In genomic region chr14:53017837-53018236, GRCh38 we compare ENCODE assay signal across 22 cellular contexts.
DNase-seq lines count a peak whose midpoint lies in the region; ATAC-seq and TF ChIP-seq lines count a peak whose summit lies in the region.
"Had no signal": no experiment of that assay in that cellular context is flagged by ENCODE, and none has a peak within 500 bp of the region (broad histone marks: within the 10 kb centered on the region; RNA-seq: fewer than 3 reads in every experiment).

No MANE protein-coding gene starts in this region.

- H3K27ac Mint-ChIP-seq in activated naive CD4-positive, alpha-beta T cell treated with anti-CD3 and anti-CD28 coated beads, Interleukin-2, amount 10 ng/mL, durations not matched to agents 7 days and 5 days, result peak overlapping the region; percentile 56
- no peak overlapping the region for H3K27ac Mint-ChIP-seq in activated naive CD4-positive, alpha-beta T cell treated with anti-CD3 and anti-CD28 coated beads for 36 hours
- peak overlapping the region; percentile 70 for H3K27ac Mint-ChIP-seq in mesothelial cell of epicardium
- H3K27ac Mint-ChIP-seq: HFFc6 had no signal

- ATAC-seq in left cardiac atrium (peak; percentile 41 to 52), upper lobe of right lung (peak; percentile 31)

- intact Hi-C loops in activated naive CD4-positive, alpha-beta T cell treated with anti-CD3 and anti-CD28 coated beads for 36 hours (cut with micrococcal nuclease), result no loop called here
- intact Hi-C loops in left cardiac atrium (cut with DNase I), result no loop called here
- intact Hi-C loops in upper lobe of right lung (cut with DNase I), result no loop called here

- CTCF ChIA-PET in activated naive CD4-positive, alpha-beta T cell treated with anti-CD3 and anti-CD28 coated beads, Interleukin-2, amount 10 ng/mL, durations not matched to agents 7 days and 5 days (lab: Charles Lee), result no interaction called here
- CTCF ChIA-PET in activated naive CD4-positive, alpha-beta T cell treated with anti-CD3 and anti-CD28 coated beads for 36 hours (lab: Charles Lee), result no interaction called here

- no peaks in the 10 kb centered on the region for H3K27me3 ChIP-seq in upper lobe of right lung

- no peaks in the 10 kb centered on the region for H3K36me3 ChIP-seq in upper lobe of right lung
- H3K36me3 ChIP-seq: HAP-1 had no signal

- no peaks in the 10 kb centered on the region for H3K4me1 Mint-ChIP-seq in activated naive CD4-positive, alpha-beta T cell treated with anti-CD3 and anti-CD28 coated beads, Interleukin-2, amount 10 ng/mL, durations not matched to agents 7 days and 5 days
- no peaks in the 10 kb centered on the region for H3K4me1 Mint-ChIP-seq in activated naive CD4-positive, alpha-beta T cell treated with anti-CD3 and anti-CD28 coated beads for 36 hours (ENCODE audit: low read depth)
- peaks cover 14% of the 10 kb centered on the region for H3K4me1 Mint-ChIP-seq in mesothelial cell of epicardium

- peaks cover 2% of the 10 kb centered on the region for H3K36me3 Mint-ChIP-seq in activated naive CD4-positive, alpha-beta T cell treated with anti-CD3 and anti-CD28 coated beads, Interleukin-2, amount 10 ng/mL, durations not matched to agents 7 days and 5 days
- peaks cover 4% of the 10 kb centered on the region for H3K36me3 Mint-ChIP-seq in activated naive CD4-positive, alpha-beta T cell treated with anti-CD3 and anti-CD28 coated beads for 36 hours (ENCODE audit: low read depth)
- H3K36me3 Mint-ChIP-seq in mesothelial cell of epicardium, result no peaks in the 10 kb centered on the region

- H3K27me3 Mint-ChIP-seq in activated naive CD4-positive, alpha-beta T cell treated with anti-CD3 and anti-CD28 coated beads, Interleukin-2, amount 10 ng/mL, durations not matched to agents 7 days and 5 days, result peaks cover 16% of the 10 kb centered on the region
- peaks cover 5% of the 10 kb centered on the region for H3K27me3 Mint-ChIP-seq in activated naive CD4-positive, alpha-beta T cell treated with anti-CD3 and anti-CD28 coated beads for 36 hours (ENCODE audit: low read depth)
- H3K27me3 Mint-ChIP-seq in mesothelial cell of epicardium (ENCODE audit: low read depth), result no peaks in the 10 kb centered on the region

- TF ChIP-seq CTCF in mesothelial cell of epicardium (IDR thresholded peaks at IDR 0.05; ENCODE audit: unreplicated experiment) (no peak), upper lobe of right lung (IDR thresholded peaks at IDR 0.05) (no peak)

- no peaks in the 10 kb centered on the region for H3K4me1 ChIP-seq in upper lobe of right lung

- no peaks in the 10 kb centered on the region for H3K9me3 ChIP-seq in upper lobe of right lung
- H3K9me3 ChIP-seq: HAP-1 had no signal

- no peak overlapping the region for H3K4me3 ChIP-seq in upper lobe of right lung
- H3K4me3 ChIP-seq: HAP-1, PC-9 had no signal

- no peak for DNase-seq in activated naive CD4-positive, alpha-beta T cell treated with anti-CD3 and anti-CD28 coated beads, Interleukin-2, amount 10 ng/mL, durations not matched to agents 7 days and 5 days
- no peak for DNase-seq in activated naive CD4-positive, alpha-beta T cell treated with anti-CD3 and anti-CD28 coated beads for 36 hours
- DNase-seq in left cardiac atrium (no peak), mesothelial cell of epicardium (ENCODE audit: low spot score in 2 of 2, unreplicated experiment in 2 of 2) (no peak), upper lobe of right lung (no peak), DMS153 (lab: John Stamatoyannopoulos, UW) (no peak), ureter (ENCODE audit: low spot score) (no peak)
- DNase-seq: 8988T, ACHN, Calu3, DND-41, GOT3, HFFc6, NCI-H1048, NCI-H1417, NCI-H1694, NCI-H2029 treated with DMSO at 0.1 percent for 48 hours, NCI-H2227 treated with DMSO at 0.1 percent for 48 hours, NCI-H526 treated with DMSO at 0.1 percent for 48 hours, PC-9, SHP77 had no signal

- no peak overlapping the region for H3K27ac ChIP-seq in upper lobe of right lung
- H3K27ac ChIP-seq: PC-9 had no signal

- H3K4me3 Mint-ChIP-seq in activated naive CD4-positive, alpha-beta T cell treated with anti-CD3 and anti-CD28 coated beads, Interleukin-2, amount 10 ng/mL, durations not matched to agents 7 days and 5 days, result no peak overlapping the region
- H3K4me3 Mint-ChIP-seq in activated naive CD4-positive, alpha-beta T cell treated with anti-CD3 and anti-CD28 coated beads for 36 hours, result no peak overlapping the region
- H3K4me3 Mint-ChIP-seq in mesothelial cell of epicardium, result no peak overlapping the region
- H3K4me3 Mint-ChIP-seq: HFFc6 had no signal

- H3K9me3 Mint-ChIP-seq in activated naive CD4-positive, alpha-beta T cell treated with anti-CD3 and anti-CD28 coated beads, Interleukin-2, amount 10 ng/mL, durations not matched to agents 7 days and 5 days, result peaks cover 2% of the 10 kb centered on the region
- peaks cover 4% of the 10 kb centered on the region for H3K9me3 Mint-ChIP-seq in activated naive CD4-positive, alpha-beta T cell treated with anti-CD3 and anti-CD28 coated beads for 36 hours
- H3K9me3 Mint-ChIP-seq in mesothelial cell of epicardium, result peaks cover 14% of the 10 kb centered on the region
- H3K9me3 Mint-ChIP-seq: HFFc6 had no signal
